Comparison of ENCODE assay signal across 1 cellular context in the genomic region with DNA sequence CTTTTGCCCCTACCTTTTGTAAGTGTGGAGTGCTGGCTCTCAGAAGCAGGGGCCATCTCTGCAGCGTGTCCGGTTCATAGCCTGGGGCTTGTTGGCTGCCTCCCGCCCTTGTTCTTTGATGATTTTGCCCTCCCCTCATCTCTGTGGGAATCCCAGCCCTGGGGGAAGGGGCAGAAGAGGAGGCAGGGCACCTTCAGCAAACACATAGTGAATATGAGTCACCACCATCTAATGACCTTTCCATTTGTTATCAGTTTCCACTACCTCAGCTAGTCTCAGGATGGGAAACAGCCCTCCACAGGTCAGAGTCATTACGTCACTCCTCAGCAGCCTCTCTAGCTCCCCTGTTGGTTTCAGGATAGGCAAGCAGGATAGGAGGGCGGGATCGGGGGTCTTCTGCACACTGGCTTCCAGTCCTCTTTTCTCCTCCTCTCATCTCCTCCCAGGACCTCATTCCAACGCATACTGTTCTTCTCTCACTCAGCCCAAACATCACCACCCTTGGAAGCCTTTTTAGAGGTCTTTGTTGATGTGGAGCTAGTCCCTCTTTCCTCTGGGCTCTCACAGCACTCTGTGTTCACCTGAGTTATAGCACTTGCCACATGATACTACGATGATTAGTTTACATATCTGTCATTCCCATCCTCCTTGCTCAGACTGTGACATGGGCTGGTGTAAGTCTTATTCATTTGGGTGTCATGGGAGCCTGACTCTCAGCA.
TF ChIP-seq lines count a peak whose summit lies in the region.

No MANE protein-coding gene starts in this region.

TF ChIP-seq in HepG2, 621 proteins besides CTCF, POLR2A, EP300 and RAD21 (continued from another document and continues in another):
- TF ChIP-seq MZF1 (CRISPR knock-in tag; IDR thresholded peaks at IDR 0.05; ENCODE audit: borderline replicate concordance) = no peak
- TF ChIP-seq SIX4 (CRISPR knock-in tag; IDR thresholded peaks at IDR 0.05) = peak; percentile 62; the same call in 1 of the 2 replicates
- no peak for TF ChIP-seq RORA (CRISPR knock-in tag; IDR thresholded peaks at IDR 0.05)
- TF ChIP-seq IRF2 (CRISPR knock-in tag; IDR thresholded peaks at IDR 0.05) = peak; percentile 77
- TF ChIP-seq GABPB1 (CRISPR knock-in tag; IDR thresholded peaks at IDR 0.05) = 0 out of 2 replicates have a peak, but pooled peaks have one; percentile 20
- TF ChIP-seq ARNT2 (CRISPR knock-in tag; IDR thresholded peaks at IDR 0.05; ENCODE audit: low read depth) = peak; percentile 59; the same call in 1 of the 2 replicates
- peak; percentile 66; the same call in 1 of the 2 replicates for TF ChIP-seq YEATS2 (CRISPR knock-in tag; IDR thresholded peaks at IDR 0.05; ENCODE audit: borderline replicate concordance)
- TF ChIP-seq DNMT1 (CRISPR knock-in tag; IDR thresholded peaks at IDR 0.05) = no peak
- peak; percentile 66; the same call in 1 of the 2 replicates for TF ChIP-seq ESRRA (CRISPR knock-in tag; IDR thresholded peaks at IDR 0.05; ENCODE audit: low read depth)
- TF ChIP-seq CHCHD3 (CRISPR knock-in tag; IDR thresholded peaks at IDR 0.05) = no peak
- no peak for TF ChIP-seq ZNF136 (CRISPR knock-in tag; IDR thresholded peaks at IDR 0.05; ENCODE audit: low read depth)
- no peak for TF ChIP-seq DMTF1 (CRISPR knock-in tag; IDR thresholded peaks at IDR 0.05)
- TF ChIP-seq AGO2 (optimal IDR thresholded peaks at IDR 0.05; ENCODE audit: low read depth, low read length) = no peak
- TF ChIP-seq ZFP41 (CRISPR knock-in tag; IDR thresholded peaks at IDR 0.05; ENCODE audit: borderline replicate concordance) = no peak
- TF ChIP-seq, protein P1, sequence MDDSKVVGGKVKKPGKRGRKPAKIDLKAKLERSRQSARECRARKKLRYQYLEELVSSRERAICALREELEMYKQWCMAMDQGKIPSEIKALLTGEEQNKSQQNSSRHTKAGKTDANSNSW (CRISPR knock-in tag; IDR thresholded peaks at IDR 0.05; ENCODE audit: borderline replicate concordance) = no peak
- peak; percentile 92 for TF ChIP-seq MED1 (CRISPR knock-in tag; IDR thresholded peaks at IDR 0.05)
- no peak for TF ChIP-seq SUZ12 (IDR thresholded peaks at IDR 0.05; ENCODE audit: low read depth, low read length)
- peak; percentile 45; the same call in 1 of the 2 replicates for TF ChIP-seq ZFP36L1 (CRISPR knock-in tag; IDR thresholded peaks at IDR 0.05)
- TF ChIP-seq AHDC1 (CRISPR knock-in tag; IDR thresholded peaks at IDR 0.05; ENCODE audit: borderline replicate concordance) = peak; percentile 92
- TF ChIP-seq TSC22D2 (CRISPR knock-in tag; IDR thresholded peaks at IDR 0.05; ENCODE audit: borderline replicate concordance) = no peak
- TF ChIP-seq ZMAT3 (CRISPR knock-in tag; conservative IDR thresholded peaks at IDR 0.05) = peak; percentile 48; the same call in 1 of the 2 replicates
- TF ChIP-seq ZMYM2 (CRISPR knock-in tag; IDR thresholded peaks at IDR 0.05) = no peak
- TF ChIP-seq, protein P2, sequence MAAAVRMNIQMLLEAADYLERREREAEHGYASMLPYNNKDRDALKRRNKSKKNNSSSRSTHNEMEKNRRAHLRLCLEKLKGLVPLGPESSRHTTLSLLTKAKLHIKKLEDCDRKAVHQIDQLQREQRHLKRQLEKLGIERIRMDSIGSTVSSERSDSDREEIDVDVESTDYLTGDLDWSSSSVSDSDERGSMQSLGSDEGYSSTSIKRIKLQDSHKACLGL (CRISPR knock-in tag; IDR thresholded peaks at IDR 0.05) = no peak
- TF ChIP-seq ZNF124 (CRISPR knock-in tag; IDR thresholded peaks at IDR 0.05) = no peak
- no peak for TF ChIP-seq GLMP (CRISPR knock-in tag; IDR thresholded peaks at IDR 0.05; ENCODE audit: borderline replicate concordance)
- TF ChIP-seq MATR3 (CRISPR knock-in tag; IDR thresholded peaks at IDR 0.05) = no peak
- TF ChIP-seq, protein P3, sequence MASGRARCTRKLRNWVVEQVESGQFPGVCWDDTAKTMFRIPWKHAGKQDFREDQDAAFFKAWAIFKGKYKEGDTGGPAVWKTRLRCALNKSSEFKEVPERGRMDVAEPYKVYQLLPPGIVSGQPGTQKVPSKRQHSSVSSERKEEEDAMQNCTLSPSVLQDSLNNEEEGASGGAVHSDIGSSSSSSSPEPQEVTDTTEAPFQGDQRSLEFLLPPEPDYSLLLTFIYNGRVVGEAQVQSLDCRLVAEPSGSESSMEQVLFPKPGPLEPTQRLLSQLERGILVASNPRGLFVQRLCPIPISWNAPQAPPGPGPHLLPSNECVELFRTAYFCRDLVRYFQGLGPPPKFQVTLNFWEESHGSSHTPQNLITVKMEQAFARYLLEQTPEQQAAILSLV (CRISPR knock-in tag; IDR thresholded peaks at IDR 0.05; ENCODE audit: borderline replicate concordance) = peak; percentile 78; the same call in 1 of the 2 replicates
- peak; percentile 59; the same call in 1 of the 2 replicates for TF ChIP-seq ZNF317 (CRISPR knock-in tag; IDR thresholded peaks at IDR 0.05)
- peak; percentile 85; the same call in 1 of the 2 replicates for TF ChIP-seq KDM1A (CRISPR knock-in tag; IDR thresholded peaks at IDR 0.05)
- TF ChIP-seq ATF7 (IDR thresholded peaks at IDR 0.05) = peak; percentile 97
- peak; percentile 96 for TF ChIP-seq ATF7 (CRISPR knock-in tag; IDR thresholded peaks at IDR 0.05)
- TF ChIP-seq, protein P4, sequence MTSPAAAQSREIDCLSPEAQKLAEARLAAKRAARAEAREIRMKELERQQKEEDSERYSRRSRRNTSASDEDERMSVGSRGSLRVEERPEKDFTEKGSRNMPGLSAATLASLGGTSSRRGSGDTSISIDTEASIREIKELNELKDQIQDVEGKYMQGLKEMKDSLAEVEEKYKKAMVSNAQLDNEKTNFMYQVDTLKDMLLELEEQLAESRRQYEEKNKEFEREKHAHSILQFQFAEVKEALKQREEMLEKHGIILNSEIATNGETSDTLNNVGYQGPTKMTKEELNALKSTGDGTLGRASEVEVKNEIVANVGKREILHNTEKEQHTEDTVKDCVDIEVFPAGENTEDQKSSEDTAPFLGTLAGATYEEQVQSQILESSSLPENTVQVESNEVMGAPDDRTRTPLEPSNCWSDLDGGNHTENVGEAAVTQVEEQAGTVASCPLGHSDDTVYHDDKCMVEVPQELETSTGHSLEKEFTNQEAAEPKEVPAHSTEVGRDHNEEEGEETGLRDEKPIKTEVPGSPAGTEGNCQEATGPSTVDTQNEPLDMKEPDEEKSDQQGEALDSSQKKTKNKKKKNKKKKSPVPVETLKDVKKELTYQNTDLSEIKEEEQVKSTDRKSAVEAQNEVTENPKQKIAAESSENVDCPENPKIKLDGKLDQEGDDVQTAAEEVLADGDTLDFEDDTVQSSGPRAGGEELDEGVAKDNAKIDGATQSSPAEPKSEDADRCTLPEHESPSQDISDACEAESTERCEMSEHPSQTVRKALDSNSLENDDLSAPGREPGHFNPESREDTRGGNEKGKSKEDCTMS (CRISPR knock-in tag; conservative IDR thresholded peaks at IDR 0.05) = no peak
- TF ChIP-seq ZNF773 (CRISPR knock-in tag; IDR thresholded peaks at IDR 0.05; ENCODE audit: borderline replicate concordance) = no peak
- TF ChIP-seq SMAD9 (CRISPR knock-in tag; IDR thresholded peaks at IDR 0.05) = no peak
- TF ChIP-seq ZNF816 (CRISPR knock-in tag; IDR thresholded peaks at IDR 0.05; ENCODE audit: borderline replicate concordance) = peak; percentile 74; the same call in 1 of the 2 replicates
- no peak for TF ChIP-seq RNF2 (conservative IDR thresholded peaks at IDR 0.05; ENCODE audit: low read depth)
- no peak for TF ChIP-seq ZNF30 (CRISPR knock-in tag; IDR thresholded peaks at IDR 0.05)
- TF ChIP-seq, protein P5, sequence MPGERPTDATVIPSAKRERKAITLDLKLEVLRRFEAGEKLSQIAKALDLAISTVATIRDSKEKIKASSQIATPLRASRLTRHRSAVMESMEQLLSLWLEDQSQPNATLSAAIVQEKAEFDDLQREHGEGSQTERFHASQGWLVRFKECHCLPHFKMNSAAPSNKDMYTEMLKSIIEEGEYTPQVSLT (CRISPR knock-in tag; IDR thresholded peaks at IDR 0.05; ENCODE audit: borderline replicate concordance, low read depth) = no peak
- TF ChIP-seq RELA (CRISPR knock-in tag; IDR thresholded peaks at IDR 0.05) = 0 out of 2 replicates have a peak, but pooled peaks have one; percentile 83
- no peak for TF ChIP-seq CHD4 (IDR thresholded peaks at IDR 0.05; ENCODE audit: borderline replicate concordance, low read length)
- no peak for TF ChIP-seq EED (CRISPR knock-in tag; IDR thresholded peaks at IDR 0.05)
- no peak for TF ChIP-seq CBX2 (IDR thresholded peaks at IDR 0.05; ENCODE audit: low read depth, low read length)
- TF ChIP-seq CBX2 (CRISPR knock-in tag; IDR thresholded peaks at IDR 0.05; ENCODE audit: low read depth) = no peak
- no peak for TF ChIP-seq ZNF841 (CRISPR knock-in tag; IDR thresholded peaks at IDR 0.05; ENCODE audit: borderline replicate concordance)
- TF ChIP-seq MAFF (IDR thresholded peaks at IDR 0.05; ENCODE audit: low read depth, low read length) = peak; percentile 56
- peak; percentile 70; the same call in 1 of the 2 replicates for TF ChIP-seq ARID3A (IDR thresholded peaks at IDR 0.05; ENCODE audit: low read depth, low read length)
- TF ChIP-seq ZNF180 (CRISPR knock-in tag; IDR thresholded peaks at IDR 0.05; ENCODE audit: borderline replicate concordance, low read depth) = no peak
- TF ChIP-seq SKI (IDR thresholded peaks at IDR 0.05; ENCODE audit: partially characterized antibody) = peak; percentile 75
- TF ChIP-seq WIZ (CRISPR knock-in tag; IDR thresholded peaks at IDR 0.05) = no peak
- no peak for TF ChIP-seq HNRNPH1 (optimal IDR thresholded peaks at IDR 0.05; ENCODE audit: low read depth, low read length)
